In genomic region chr3:115553796-115554495, GRCh38 we compare ENCODE assay signal across 25 cellular contexts.
"Had no signal": no experiment of that assay in that cellular context is flagged by ENCODE, and none has a peak within 500 bp of the region (broad histone marks: within the 10 kb centered on the region; RNA-seq: fewer than 3 reads in every experiment).

No MANE protein-coding gene starts in this region.

- H3K4me1 ChIP-seq: left ventricle myocardium inferior, spleen, upper lobe of left lung had no signal

- DNase-seq: activated CD4-positive, alpha-beta T cell treated with anti-CD3 and anti-CD28 coated beads, Interleukin-2, amount 10 ng/mL, durations not matched to agents 7 days and 5 days; activated CD8-positive, alpha-beta T cell treated with anti-CD3 and anti-CD28 coated beads, Interleukin-2, amount 10 ng/mL, durations not matched to agents 7 days and 5 days; activated naive CD4-positive, alpha-beta T cell treated with Interleukin-2 at 50 U/mL for 16 hours; activated T-cell treated with anti-CD3 and anti-CD28 coated beads, Interleukin-2, amount 50 U/mL, for 24 hours; aorta; brain microvascular endothelial cell; central memory CD4-positive, alpha-beta T cell; endodermal cell; foreskin melanocyte; glutamatergic neuron; hypothalamus; immature natural killer cell; kidney glomerular epithelial cell; left ventricle myocardium inferior; mammary epithelial cell; midbrain; nucleus accumbens; spleen; stimulated activated naive B cell treated with anti-CD40 and anti-IgM and Interleukin-4, amounts not matched to agents 10 μg/mL and 1 μg/mL and 100 μg/mL, for 72 hours; T-helper 9 cell; upper lobe of left lung had no signal

- H3K27ac ChIP-seq: brain microvascular endothelial cell, epithelial cell of prostate, left ventricle myocardium inferior, spleen, thoracic aorta, upper lobe of left lung had no signal

- H3K4me3 ChIP-seq: left ventricle myocardium inferior, spleen, thoracic aorta, upper lobe of left lung had no signal

- ATAC-seq: activated CD4-positive, CD25-positive, alpha-beta regulatory T cell treated with anti-CD3 and anti-CD28 coated beads, Interleukin-2, amount 50 U/mL, for 24 hours; activated CD8-positive, alpha-beta T cell treated with anti-CD3 and anti-CD28 coated beads, Interleukin-2, amount 10 ng/mL, durations not matched to agents 7 days and 5 days; sciatic nerve; stimulated activated naive B cell treated with anti-CD40 and anti-IgM and Interleukin-4, amounts not matched to agents 10 μg/mL and 1 μg/mL and 100 μg/mL, for 72 hours had no signal

- H3K9me3 ChIP-seq: left ventricle myocardium inferior, spleen, thoracic aorta, upper lobe of left lung had no signal

- H3K36me3 ChIP-seq: brain microvascular endothelial cell, left ventricle myocardium inferior, spleen, thoracic aorta, upper lobe of left lung had no signal

- H3K27me3 ChIP-seq: brain microvascular endothelial cell, spleen, upper lobe of left lung had no signal
